26 cellular contexts compared by ENCODE assay signal in genomic region chr19:5706876-5707573, GRCh38. TPM values are rescaled to one million over a fixed set of nuclear protein-coding genes. Genes with fewer than 3 reads are reported as not detected.
DNase-seq lines count a peak whose midpoint lies in the region; ATAC-seq, FAIRE-seq and TF ChIP-seq lines count a peak whose summit lies in the region.
"Had no signal": no experiment of that assay in that cellular context is flagged by ENCODE, and none has a peak within 500 bp of the region (broad histone marks: within the 10 kb centered on the region; RNA-seq: fewer than 3 reads in every experiment).

No MANE protein-coding gene starts in this region.

- no TSS peak for BruUV-seq in endothelial cell of umbilical vein (replicated peaks; lab: Mats Ljungman, UMichigan)

- no peak overlapping the region for H3K4me3 Mint-ChIP-seq in activated T-cell treated with anti-CD3 and anti-CD28 coated beads, Interleukin-2, amount 50 U/mL, for 24 hours
- no peak overlapping the region for H3K4me3 Mint-ChIP-seq in stimulated activated effector memory CD8-positive, alpha-beta T cell treated with anti-CD3 and anti-CD28 coated beads, Interleukin-12 subunit alpha, Interleukin-12 subunit beta, amount 100 ng/mL, for 72 hours
- H3K4me3 Mint-ChIP-seq: CD8-positive, alpha-beta memory T cell had no signal

- H3K9me3 Mint-ChIP-seq in activated T-cell treated with anti-CD3 and anti-CD28 coated beads, Interleukin-2, amount 50 U/mL, for 24 hours, result no peaks in the 10 kb centered on the region
- H3K9me3 Mint-ChIP-seq in stimulated activated effector memory CD8-positive, alpha-beta T cell treated with anti-CD3 and anti-CD28 coated beads, Interleukin-12 subunit alpha, Interleukin-12 subunit beta, amount 100 ng/mL, for 72 hours, result no peaks in the 10 kb centered on the region
- H3K9me3 Mint-ChIP-seq: CD8-positive, alpha-beta memory T cell had no signal

- no peaks in the 10 kb centered on the region for H3K27me3 ChIP-seq in H7 (ENCODE audit: control insufficient read depth, insufficient read depth, low read length)
- no peaks in the 10 kb centered on the region for H3K27me3 ChIP-seq in endothelial cell of umbilical vein (ENCODE audit: control insufficient read depth in 2 of 2, insufficient read depth in 2 of 2, low read length in 2 of 2)
- H3K27me3 ChIP-seq in esophagus muscularis mucosa, result no peaks in the 10 kb centered on the region
- no peaks in the 10 kb centered on the region for H3K27me3 ChIP-seq in Peyer's patch
- H3K27me3 ChIP-seq: BLaER1 treated with 17β-estradiol and CSF1 and Interleukin-3, amounts not matched to agents 10 nM and 100 nM; MG63 had no signal

- H4K20me1 ChIP-seq in endothelial cell of umbilical vein (replicated peaks; ENCODE audit: control insufficient read depth, extremely low read depth, insufficient read depth, low read length), result no peaks in the 10 kb centered on the region

- no peak overlapping the region for H3K4me2 ChIP-seq in endothelial cell of umbilical vein (ENCODE audit: insufficient read depth, low read length)
- H3K4me2 ChIP-seq: BLaER1 treated with 17β-estradiol and CSF1 and Interleukin-3, amounts not matched to agents 10 nM and 100 nM had no signal

- H3K4me1 ChIP-seq in endothelial cell of umbilical vein (ENCODE audit: control insufficient read depth, extremely low read depth, insufficient read depth, low read length) (peaks cover 2% of the 10 kb centered on the region), esophagus muscularis mucosa (no peaks in the 10 kb centered on the region), Peyer's patch (no peaks in the 10 kb centered on the region)
- H3K4me1 ChIP-seq: BLaER1 treated with 17β-estradiol and CSF1 and Interleukin-3, amounts not matched to agents 10 nM and 100 nM; HAP-1 had no signal

- H3K4me1 Mint-ChIP-seq in activated T-cell treated with anti-CD3 and anti-CD28 coated beads, Interleukin-2, amount 50 U/mL, for 24 hours (ENCODE audit: low read depth), result no peaks in the 10 kb centered on the region
- H3K4me1 Mint-ChIP-seq in stimulated activated effector memory CD8-positive, alpha-beta T cell treated with anti-CD3 and anti-CD28 coated beads, Interleukin-12 subunit alpha, Interleukin-12 subunit beta, amount 100 ng/mL, for 72 hours, result peaks cover 5% of the 10 kb centered on the region
- H3K4me1 Mint-ChIP-seq: CD8-positive, alpha-beta memory T cell had no signal

- POLR2A ChIA-PET in endothelial cell of umbilical vein (lab: Charles Lee), result interaction anchor here (1.0 to 2.5 kb wide), 2 partner anchors 13 to 16 kb away, joined by 3 to 6 read pairs; partner anchors contain the start of genes CATSPERD and LONP1

- H3K27me3 Mint-ChIP-seq in activated T-cell treated with anti-CD3 and anti-CD28 coated beads, Interleukin-2, amount 50 U/mL, for 24 hours, result no peaks in the 10 kb centered on the region
- H3K27me3 Mint-ChIP-seq: CD8-positive, alpha-beta memory T cell had no signal

- TF ChIP-seq POLR2A in endothelial cell of umbilical vein (IDR thresholded peaks at IDR 0.05; ENCODE audit: low read depth, low read length) (no peak), esophagus muscularis mucosa (IDR thresholded peaks at IDR 0.05; ENCODE audit: low read depth) (no peak), Peyer's patch (IDR thresholded peaks at IDR 0.05) (no peak)

- no peaks in the 10 kb centered on the region for H3K79me2 ChIP-seq in endothelial cell of umbilical vein (ENCODE audit: control insufficient read depth, insufficient read depth, low read length)

- no peak for DNase-seq in activated T-cell treated with anti-CD3 and anti-CD28 coated beads, Interleukin-2, amount 50 U/mL, for 24 hours
- no peak for DNase-seq in activated T-cell treated with anti-CD3 and anti-CD28 coated beads, Interleukin-2, amount 50 U/mL, for 1 hour
- DNase-seq in H7 (peak; percentile 59), endothelial cell of umbilical vein (ENCODE audit: low read depth, low spot score) (no peak), esophagus muscularis mucosa (ENCODE audit: extremely low spot score) (no peak), Peyer's patch (no peak)
- DNase-seq in stimulated activated effector memory CD8-positive, alpha-beta T cell treated with anti-CD3 and anti-CD28 coated beads, Interleukin-12 subunit alpha, Interleukin-12 subunit beta, amount 100 ng/mL, for 72 hours (ENCODE audit: low spot score in 2 of 2), result no peak
- DNase-seq: Calu3; CD8-positive, alpha-beta memory T cell; GM23248; MG63; NCI-H1048; NCI-H1417 treated with DMSO at 0.1 percent for 48 hours; NCI-H187; NCI-H446; NCI-H526; Right ventricle myocardium superior had no signal

- intact Hi-C loops in endothelial cell of umbilical vein (cut with micrococcal nuclease) (no loop called here), esophagus muscularis mucosa (cut with DNase I) (no loop called here)

- H3K27ac ChIP-seq in endothelial cell of umbilical vein (ENCODE audit: insufficient read depth, low read depth, low read length), result no peak overlapping the region
- H3K27ac ChIP-seq in esophagus muscularis mucosa (replicated peaks in 1 of 4), result no peak overlapping the region
- no peak overlapping the region for H3K27ac ChIP-seq in Peyer's patch
- H3K27ac ChIP-seq: 22Rv1; BLaER1 treated with 17β-estradiol and CSF1 and Interleukin-3, amounts not matched to agents 10 nM and 100 nM; GM23248 had no signal

- H3K9me1 ChIP-seq in endothelial cell of umbilical vein (replicated peaks; ENCODE audit: control insufficient read depth, extremely low read depth, insufficient read depth, low read length), result no peaks in the 10 kb centered on the region

- H3K4me3 ChIP-seq in H7 (ENCODE audit: insufficient read depth, low read depth, low read length), result no peak overlapping the region
- H3K4me3 ChIP-seq in endothelial cell of umbilical vein (replicated peaks in 1 of 3; ENCODE audit: insufficient read depth in 1 of 3, low read depth in 1 of 3, low read length in 3 of 3), result no peak overlapping the region
- no peak overlapping the region for H3K4me3 ChIP-seq in esophagus muscularis mucosa
- H3K4me3 ChIP-seq in Peyer's patch, result no peak overlapping the region
- H3K4me3 ChIP-seq: BLaER1 treated with 17β-estradiol and CSF1 and Interleukin-3, amounts not matched to agents 10 nM and 100 nM; GM23248; HAP-1; MG63 had no signal

- H3K36me3 ChIP-seq in H7 (replicated peaks; ENCODE audit: control insufficient read depth, insufficient read depth, low read length) (peaks cover 48% of the 10 kb centered on the region), endothelial cell of umbilical vein (ENCODE audit: control insufficient read depth in 2 of 2, extremely low read depth in 1 of 2, insufficient read depth in 2 of 2, low read length in 2 of 2) (peaks cover 14 to 48% of the 10 kb centered on the region in 2 experiments), esophagus muscularis mucosa (peaks cover 49 to 94% (median 91%) of the 10 kb centered on the region in 4 donors), Peyer's patch (peaks cover 0 to 82% (median 0%) of the 10 kb centered on the region in 3 donors)

- FAIRE-seq in endothelial cell of umbilical vein (lab: Jason Lieb, UNC), result no peak
- FAIRE-seq: G401.6 had no signal

- CTCF ChIA-PET in endothelial cell of umbilical vein (lab: Charles Lee), result interaction anchor here (0.7 to 0.9 kb wide), 3 partner anchors 13 to 17 kb away, joined by 3 read pairs; partner anchors contain the start of genes CATSPERD, LONP1 and RPL36

- peak overlapping the region; percentile 29 for H3K27ac Mint-ChIP-seq in activated T-cell treated with anti-CD3 and anti-CD28 coated beads, Interleukin-2, amount 50 U/mL, for 24 hours
- H3K27ac Mint-ChIP-seq in stimulated activated effector memory CD8-positive, alpha-beta T cell treated with anti-CD3 and anti-CD28 coated beads, Interleukin-12 subunit alpha, Interleukin-12 subunit beta, amount 100 ng/mL, for 72 hours, result peak overlapping the region; percentile 61

- peaks cover 90% of the 10 kb centered on the region for H3K36me3 Mint-ChIP-seq in activated T-cell treated with anti-CD3 and anti-CD28 coated beads, Interleukin-2, amount 50 U/mL, for 24 hours (ENCODE audit: low read depth)
- peaks cover 100% of the 10 kb centered on the region for H3K36me3 Mint-ChIP-seq in stimulated activated effector memory CD8-positive, alpha-beta T cell treated with anti-CD3 and anti-CD28 coated beads, Interleukin-12 subunit alpha, Interleukin-12 subunit beta, amount 100 ng/mL, for 72 hours

- TF ChIP-seq CTCF in endothelial cell of umbilical vein (IDR thresholded peaks at IDR 0.05; ENCODE audit: extremely low read depth in 1 of 2, insufficient read depth in 1 of 2, low read depth in 1 of 2, low read length in 2 of 2) (no peak), esophagus muscularis mucosa (IDR thresholded peaks at IDR 0.05) (no peak), Peyer's patch (IDR thresholded peaks at IDR 0.05) (no peak)

- dilution Hi-C loops in endothelial cell of umbilical vein (cut with MboI; ENCODE audit: extremely low pct_ligation_motif_present, low sequenced_read_pairs), result no loop called here

- H3K9ac ChIP-seq in endothelial cell of umbilical vein (replicated peaks; ENCODE audit: extremely low read depth, insufficient read depth, low read length), result no peak overlapping the region
- H3K9ac ChIP-seq: BLaER1 treated with 17β-estradiol and CSF1 and Interleukin-3, amounts not matched to agents 10 nM and 100 nM; GM23248 had no signal

- ATAC-seq in stimulated activated effector memory CD8-positive, alpha-beta T cell treated with anti-CD3 and anti-CD28 coated beads, Interleukin-12 subunit alpha, Interleukin-12 subunit beta, amount 100 ng/mL, for 72 hours, result no peak
- no peak for ATAC-seq in HG02870 (IDR thresholded peaks at IDR 0.05; ENCODE audit: unreplicated experiment)

- TF ChIP-seq EP300 in esophagus muscularis mucosa (IDR thresholded peaks at IDR 0.05), result no peak

- 96% methylated on average over 30 of the region's 35 CpGs for WGBS in esophagus muscularis mucosa

- H2AFZ ChIP-seq in endothelial cell of umbilical vein (ENCODE audit: low read depth, low read length), result no peak overlapping the region
- H2AFZ ChIP-seq: GM23248 had no signal

- H3K9me3 ChIP-seq in endothelial cell of umbilical vein (replicated peaks; ENCODE audit: control insufficient read depth, insufficient read depth, low read length), result no peaks in the 10 kb centered on the region
- no peaks in the 10 kb centered on the region for H3K9me3 ChIP-seq in esophagus muscularis mucosa
- H3K9me3 ChIP-seq in Peyer's patch, result no peaks in the 10 kb centered on the region
- H3K9me3 ChIP-seq: HAP-1, MG63 had no signal

RNA-seq across cellular contexts. Expression of gene LONP1, which starts 12.9 kb away (rescaled TPM):
- total RNA-seq in H7 (2014; rRNA removed; shearing (Covaris generic)), result 119 and 126 TPM in 2 replicates
- total RNA-seq in endothelial cell of umbilical vein, result 95.1 and 95.7 TPM in 2 replicates
- polyA plus RNA-seq in endothelial cell of umbilical vein, result 70.0 and 89.2 TPM in 2 replicates
- polyA plus RNA-seq in endothelial cell of umbilical vein (2011; cell fraction: cytosol; rRNA removed), result 41.1 and 58.7 TPM in 2 replicates
- 98.8 and 102 TPM in 2 replicates for polyA plus RNA-seq in endothelial cell of umbilical vein (2011; cell fraction: nucleus; rRNA removed)
- 50.8 and 65.0 TPM in 2 replicates for polyA plus RNA-seq in endothelial cell of umbilical vein (2012)
- 35.4 and 48.9 TPM in 2 replicates for polyA minus RNA-seq in endothelial cell of umbilical vein
- polyA minus RNA-seq in endothelial cell of umbilical vein (2011; cell fraction: cytosol; rRNA and poly(A)+ RNA removed), result 67.5 TPM
- polyA minus RNA-seq in endothelial cell of umbilical vein (2011; cell fraction: nucleus; rRNA and poly(A)+ RNA removed), result 23.9 and 39.0 TPM in 2 replicates
- total RNA-seq in esophagus muscularis mucosa, result 10 to 100 TPM; 49.0 to 70.4 (median 54.3) TPM
- total RNA-seq in Peyer's patch, result 10 to 100 TPM; 31.7 to 75.9 (median 47.4) TPM

RNA-seq across cellular contexts. Expression of gene CATSPERD, which starts 13.4 kb away (rescaled TPM):
- 0.03 TPM in 1 of 2 replicates, not detected in the other for total RNA-seq in H7 (2014; rRNA removed; shearing (Covaris generic))
- not detected in 2 replicates for total RNA-seq in endothelial cell of umbilical vein
- not detected in 2 replicates for polyA plus RNA-seq in endothelial cell of umbilical vein
- polyA plus RNA-seq in endothelial cell of umbilical vein (2011; cell fraction: cytosol; rRNA removed), result not detected in 2 replicates
- not detected in 2 replicates for polyA plus RNA-seq in endothelial cell of umbilical vein (2011; cell fraction: nucleus; rRNA removed)
- not detected in 2 replicates for polyA plus RNA-seq in endothelial cell of umbilical vein (2012)
- not detected in 2 replicates for polyA minus RNA-seq in endothelial cell of umbilical vein
- polyA minus RNA-seq in endothelial cell of umbilical vein (2011; cell fraction: cytosol; rRNA and poly(A)+ RNA removed), result not detected
- polyA minus RNA-seq in endothelial cell of umbilical vein (2011; cell fraction: nucleus; rRNA and poly(A)+ RNA removed), result not detected in 2 replicates
- total RNA-seq in esophagus muscularis mucosa, result under 1 TPM in 1 of 4 donors, not detected in 3; 0.19 TPM
- total RNA-seq in Peyer's patch, result not detected
- total RNA-seq: Calu3; CD8-positive, alpha-beta memory T cell; Daoy; LHCN-M2; Right ventricle myocardium superior; RPMI7951; SK-MEL-5 had no signal
- polyA plus RNA-seq: CD8-positive, alpha-beta memory T cell; GM23248 had no signal

RNA-seq across cellular contexts. Expression of gene RPL36, which starts 16.9 kb away (rescaled TPM):
- total RNA-seq in H7 (2014; rRNA removed; shearing (Covaris generic)), result 1,318 and 1,675 TPM in 2 replicates
- total RNA-seq in endothelial cell of umbilical vein, result 944 and 1,033 TPM in 2 replicates
- 835 and 1,084 TPM in 2 replicates for polyA plus RNA-seq in endothelial cell of umbilical vein
- 561 and 877 TPM in 2 replicates for polyA plus RNA-seq in endothelial cell of umbilical vein (2011; cell fraction: cytosol; rRNA removed)
- polyA plus RNA-seq in endothelial cell of umbilical vein (2011; cell fraction: nucleus; rRNA removed), result 224 and 232 TPM in 2 replicates
- 1,177 and 1,852 TPM in 2 replicates for polyA plus RNA-seq in endothelial cell of umbilical vein (2012)
- 208 and 264 TPM in 2 replicates for polyA minus RNA-seq in endothelial cell of umbilical vein
- polyA minus RNA-seq in endothelial cell of umbilical vein (2011; cell fraction: cytosol; rRNA and poly(A)+ RNA removed), result 889 TPM
- 50.3 and 106 TPM in 2 replicates for polyA minus RNA-seq in endothelial cell of umbilical vein (2011; cell fraction: nucleus; rRNA and poly(A)+ RNA removed)
- 100 to 1,000 TPM; 461 to 719 (median 614) TPM for total RNA-seq in esophagus muscularis mucosa
- 100 to 1,000 TPM; 170 to 440 (median 262) TPM for total RNA-seq in Peyer's patch

RNA-seq across cellular contexts. Expression of gene HSD11B1L, which starts 26.2 kb away (rescaled TPM):
- 12.0 and 16.2 TPM in 2 replicates for total RNA-seq in H7 (2014; rRNA removed; shearing (Covaris generic))
- total RNA-seq in endothelial cell of umbilical vein, result 4.4 and 5.0 TPM in 2 replicates
- polyA plus RNA-seq in endothelial cell of umbilical vein, result 9.1 and 10.2 TPM in 2 replicates
- 4.9 and 6.1 TPM in 2 replicates for polyA plus RNA-seq in endothelial cell of umbilical vein (2011; cell fraction: cytosol; rRNA removed)
- polyA plus RNA-seq in endothelial cell of umbilical vein (2011; cell fraction: nucleus; rRNA removed), result 4.1 and 4.4 TPM in 2 replicates
- polyA plus RNA-seq in endothelial cell of umbilical vein (2012), result 4.2 and 11.2 TPM in 2 replicates
- 2.0 and 2.1 TPM in 2 replicates for polyA minus RNA-seq in endothelial cell of umbilical vein
- polyA minus RNA-seq in endothelial cell of umbilical vein (2011; cell fraction: cytosol; rRNA and poly(A)+ RNA removed), result not detected
- polyA minus RNA-seq in endothelial cell of umbilical vein (2011; cell fraction: nucleus; rRNA and poly(A)+ RNA removed), result 2.3 TPM in 1 of 2 replicates, not detected in the other
- total RNA-seq in esophagus muscularis mucosa, result 10 to 100 TPM; 15.0 to 21.8 (median 17.8) TPM
- total RNA-seq in Peyer's patch, result 10 to 100 TPM in 1 of 4 donors, 1 to 10 TPM in 2, not detected in 1; 4.9 to 17.3 (median 7.2) TPM

RNA-seq across cellular contexts. Expression of gene MICOS13, which starts 26.7 kb away (rescaled TPM):
- 53.1 and 71.4 TPM in 2 replicates for total RNA-seq in H7 (2014; rRNA removed; shearing (Covaris generic))
- total RNA-seq in endothelial cell of umbilical vein, result 53.0 and 55.3 TPM in 2 replicates
- 86.1 and 115 TPM in 2 replicates for polyA plus RNA-seq in endothelial cell of umbilical vein
- 38.6 and 56.1 TPM in 2 replicates for polyA plus RNA-seq in endothelial cell of umbilical vein (2011; cell fraction: cytosol; rRNA removed)
- polyA plus RNA-seq in endothelial cell of umbilical vein (2011; cell fraction: nucleus; rRNA removed), result 12.5 and 16.9 TPM in 2 replicates
- polyA plus RNA-seq in endothelial cell of umbilical vein (2012), result 41.0 and 68.2 TPM in 2 replicates
- polyA minus RNA-seq in endothelial cell of umbilical vein, result 11.8 and 15.2 TPM in 2 replicates
- polyA minus RNA-seq in endothelial cell of umbilical vein (2011; cell fraction: cytosol; rRNA and poly(A)+ RNA removed), result 14.3 TPM
- 2.9 and 4.7 TPM in 2 replicates for polyA minus RNA-seq in endothelial cell of umbilical vein (2011; cell fraction: nucleus; rRNA and poly(A)+ RNA removed)
- 10 to 100 TPM; 46.4 to 70.0 (median 59.3) TPM for total RNA-seq in esophagus muscularis mucosa
- 10 to 100 TPM; 11.6 to 48.0 (median 40.0) TPM for total RNA-seq in Peyer's patch
